27 cellular contexts compared by ENCODE assay signal in genomic region chr17:44988256-44988942, GRCh38. TPM values are rescaled to one million over a fixed set of nuclear protein-coding genes. Genes with fewer than 3 reads are reported as not detected.
DNase-seq lines count a peak whose midpoint lies in the region; ATAC-seq and TF ChIP-seq lines count a peak whose summit lies in the region.
"Had no signal": no experiment of that assay in that cellular context is flagged by ENCODE, and none has a peak within 500 bp of the region (broad histone marks: within the 10 kb centered on the region; RNA-seq: fewer than 3 reads in every experiment).

No MANE protein-coding gene starts in this region.

- no peak for TF ChIP-seq CTCF in body of pancreas (IDR thresholded peaks at IDR 0.05)
- no peak for TF ChIP-seq CTCF in dorsolateral prefrontal cortex (IDR thresholded peaks at IDR 0.05 in 54 of 56, conservative IDR thresholded peaks at IDR 0.05 in 2 of 56; ENCODE audit: low read depth in 1 of 56, partially characterized antibody in 56 of 56)

- no peak overlapping the region for H3K27ac Mint-ChIP-seq in stimulated activated naive CD8-positive, alpha-beta T cell treated with anti-CD3 and anti-CD28 coated beads, Interleukin-15, amount 100 ng/mL, for 72 hours
- H3K27ac Mint-ChIP-seq in memory B cell = no peak overlapping the region
- no peak overlapping the region for H3K27ac Mint-ChIP-seq in activated CD4-positive, alpha-beta memory T cell treated with anti-CD3 and anti-CD28 coated beads for 36 hours
- H3K27ac Mint-ChIP-seq: activated CD8-positive, alpha-beta T cell treated with anti-CD3 and anti-CD28 coated beads for 36 hours; dendritic cell treated with granulocyte-macrophage colony-stimulating factor and Interleukin-4, amounts not matched to agents 40 ng/mL and 50 ng/mL, for 4 days had no signal

- no peak for DNase-seq in stimulated activated naive CD8-positive, alpha-beta T cell treated with anti-CD3 and anti-CD28 coated beads, Interleukin-15, amount 100 ng/mL, for 72 hours
- no peak for DNase-seq in stimulated activated naive CD8-positive, alpha-beta T cell treated with anti-CD3 and anti-CD28 coated beads, Interleukin-15, Interleukin-2, amounts not matched to agents 100 U/mL and 50 U/mL, for 24 hours
- DNase-seq in body of pancreas = peak in 1 of 4 donors; percentile 23
- DNase-seq in memory B cell (ENCODE audit: low spot score in 2 of 2) = no peak
- no peak for DNase-seq in NOMO-1 treated with dmso at 0.1 percent for 144 hours (lab: John Stamatoyannopoulos, UW; ENCODE audit: unreplicated experiment)
- no peak for DNase-seq in effector CD4-positive, alpha-beta T cell
- DNase-seq in dorsolateral prefrontal cortex = no peak
- no peak for DNase-seq in activated CD4-positive, alpha-beta memory T cell treated with anti-CD3 and anti-CD28 coated beads for 36 hours
- DNase-seq: activated CD4-positive, CD25-positive, alpha-beta regulatory T cell; activated T-cell treated with anti-CD3 and anti-CD28 coated beads for 4 hours; COR-L47; GOT3; head of caudate nucleus; IMR-90; mucosa of descending colon; NCI-H1694; NCI-H2171 treated with DMSO at 0.1 percent for 48 hours; spleen; stimulated activated CD4-positive, alpha-beta T cell treated with anti-CD3 and anti-CD28 coated beads, Interleukin-4, amount 100 ng/mL, for 1 hour; stimulated activated naive CD4-positive, alpha-beta T cell; T-helper 9 cell; tibial artery had no signal

- H3K36me3 Mint-ChIP-seq in memory B cell = no peaks in the 10 kb centered on the region
- no peaks in the 10 kb centered on the region for H3K36me3 Mint-ChIP-seq in activated CD4-positive, alpha-beta memory T cell treated with anti-CD3 and anti-CD28 coated beads for 36 hours

- no peaks in the 10 kb centered on the region for H3K9me3 ChIP-seq in body of pancreas
- H3K9me3 ChIP-seq: mucosa of descending colon, neutrophil, spleen, tibial artery had no signal

- peak overlapping the region; percentile 25 to 59 for H3K4me3 Mint-ChIP-seq in stimulated activated naive CD8-positive, alpha-beta T cell treated with anti-CD3 and anti-CD28 coated beads, Interleukin-15, amount 100 ng/mL, for 72 hours
- H3K4me3 Mint-ChIP-seq in memory B cell = peak overlapping the region; percentile 10
- no peak overlapping the region for H3K4me3 Mint-ChIP-seq in activated CD4-positive, alpha-beta memory T cell treated with anti-CD3 and anti-CD28 coated beads for 36 hours
- H3K4me3 Mint-ChIP-seq: activated CD8-positive, alpha-beta T cell treated with anti-CD3 and anti-CD28 coated beads for 36 hours; dendritic cell treated with granulocyte-macrophage colony-stimulating factor and Interleukin-4, amounts not matched to agents 40 ng/mL and 50 ng/mL, for 4 days had no signal

- peak overlapping the region in 2 of 4 donors; percentile 9 to 30 for H3K27ac ChIP-seq in body of pancreas
- no peak overlapping the region for H3K27ac ChIP-seq in dorsolateral prefrontal cortex
- H3K27ac ChIP-seq: cardiac muscle cell, neutrophil, RWPE1, spleen, tibial artery had no signal

- H3K4me3 ChIP-seq in body of pancreas (no peak overlapping the region), dorsolateral prefrontal cortex (no peak overlapping the region)
- H3K4me3 ChIP-seq: cardiac muscle cell, mucosa of descending colon, tibial artery had no signal

- H3K9me3 Mint-ChIP-seq in stimulated activated naive CD8-positive, alpha-beta T cell treated with anti-CD3 and anti-CD28 coated beads, Interleukin-15, amount 100 ng/mL, for 72 hours = peaks cover 0 to 6% of the 10 kb centered on the region in 2 donors
- no peaks in the 10 kb centered on the region for H3K9me3 Mint-ChIP-seq in memory B cell
- H3K9me3 Mint-ChIP-seq in activated CD4-positive, alpha-beta memory T cell treated with anti-CD3 and anti-CD28 coated beads for 36 hours = no peaks in the 10 kb centered on the region
- H3K9me3 Mint-ChIP-seq: dendritic cell treated with granulocyte-macrophage colony-stimulating factor and Interleukin-4, amounts not matched to agents 40 ng/mL and 50 ng/mL, for 4 days had no signal

- no peaks in the 10 kb centered on the region for H3K36me3 ChIP-seq in body of pancreas (replicated peaks in 1 of 2; ENCODE audit: insufficient read depth in 1 of 2, low read depth in 2 of 2)
- H3K36me3 ChIP-seq: cardiac muscle cell, neutrophil, spleen, tibial artery had no signal

- H3K27me3 ChIP-seq in body of pancreas (no peaks in the 10 kb centered on the region), dorsolateral prefrontal cortex (peaks cover 0 to 28% (median 0%) of the 10 kb centered on the region in 45 donors)
- H3K27me3 ChIP-seq: cardiac muscle cell had no signal

- ATAC-seq in stimulated activated naive CD8-positive, alpha-beta T cell treated with anti-CD3 and anti-CD28 coated beads, Interleukin-15, amount 100 ng/mL, for 72 hours = no peak
- ATAC-seq in stimulated activated naive CD8-positive, alpha-beta T cell treated with anti-CD3 and anti-CD28 coated beads, Interleukin-15, Interleukin-2, amounts not matched to agents 100 U/mL and 50 U/mL, for 24 hours = no peak
- peak; percentile 66 for ATAC-seq in body of pancreas
- ATAC-seq in memory B cell (ENCODE audit: low read depth) = peak; percentile 47
- ATAC-seq: mucosa of descending colon had no signal

- intact Hi-C loops in body of pancreas (cut with DNase I) = no loop called here
- intact Hi-C loops in dorsolateral prefrontal cortex (cut with DNase I) = no loop called here
- intact Hi-C loops in activated CD4-positive, alpha-beta memory T cell treated with anti-CD3 and anti-CD28 coated beads for 36 hours (cut with micrococcal nuclease) = no loop called here

- no peak for TF ChIP-seq POLR2A in body of pancreas (IDR thresholded peaks at IDR 0.05)

- POLR2A ChIA-PET in activated CD4-positive, alpha-beta memory T cell treated with anti-CD3 and anti-CD28 coated beads for 36 hours (lab: Charles Lee) = no interaction called here

- 24 to 25% methylated on average over 9 to 27 of the region's 29 CpGs for WGBS in body of pancreas, 2 donors

- H3K4me1 Mint-ChIP-seq in stimulated activated naive CD8-positive, alpha-beta T cell treated with anti-CD3 and anti-CD28 coated beads, Interleukin-15, amount 100 ng/mL, for 72 hours = peaks cover 18% of the 10 kb centered on the region
- peaks cover 5% of the 10 kb centered on the region for H3K4me1 Mint-ChIP-seq in memory B cell
- H3K4me1 Mint-ChIP-seq in activated CD4-positive, alpha-beta memory T cell treated with anti-CD3 and anti-CD28 coated beads for 36 hours (ENCODE audit: low read depth) = no peaks in the 10 kb centered on the region

- H3K27me3 Mint-ChIP-seq in stimulated activated naive CD8-positive, alpha-beta T cell treated with anti-CD3 and anti-CD28 coated beads, Interleukin-15, amount 100 ng/mL, for 72 hours = peaks cover 54% of the 10 kb centered on the region
- peaks cover 30% of the 10 kb centered on the region for H3K27me3 Mint-ChIP-seq in memory B cell
- H3K27me3 Mint-ChIP-seq in activated CD4-positive, alpha-beta memory T cell treated with anti-CD3 and anti-CD28 coated beads for 36 hours = peaks cover 30% of the 10 kb centered on the region

- peaks cover 23% of the 10 kb centered on the region for H3K4me1 ChIP-seq in body of pancreas

- CTCF ChIA-PET in activated CD4-positive, alpha-beta memory T cell treated with anti-CD3 and anti-CD28 coated beads for 36 hours (lab: Charles Lee) = interaction anchor here (1.7 kb wide), 1 partner anchor 68 kb away, joined by 5 read pairs; no protein-coding TSS in a partner anchor

RNA-seq across cellular contexts. Expression of gene C1QL1, which starts 20.3 kb away (rescaled TPM):
- total RNA-seq in body of pancreas = 1 to 10 TPM; 2.3 to 2.9 TPM
- total RNA-seq in dorsolateral prefrontal cortex = 10 to 100 TPM in 118 of 120 experiments, 1 to 10 TPM in 2; 7.4 to 35.3 (median 19.6) TPM
- total RNA-seq in activated CD4-positive, alpha-beta memory T cell treated with anti-CD3 and anti-CD28 coated beads for 36 hours = under 1 TPM; 0.76 to 0.87 TPM
- total RNA-seq: activated CD8-positive, alpha-beta T cell treated with anti-CD3 and anti-CD28 coated beads for 36 hours had no signal

RNA-seq across cellular contexts. Expression of gene KIF18B, which starts 40.8 kb away (rescaled TPM):
- total RNA-seq in body of pancreas = under 1 TPM in 1 of 2 donors, not detected in 1; 0.26 TPM
- total RNA-seq in dorsolateral prefrontal cortex = 1 to 10 TPM in 5 of 120 experiments, under 1 TPM in 98, not detected in 17; 0.10 to 2.1 (median 0.33) TPM
- total RNA-seq in activated CD4-positive, alpha-beta memory T cell treated with anti-CD3 and anti-CD28 coated beads for 36 hours = 10 to 100 TPM; 36.2 to 42.9 TPM

Comparison
In these comparisons a context has a peak if more than half of its experiments do, and no peak if none do; other contexts are left out.
1. ATAC-seq: peak in body of pancreas (single experiment) and memory B cell (single experiment); none in stimulated activated naive CD8-positive, alpha-beta T cell treated with anti-CD3 and anti-CD28 coated beads, Interleukin-15, amount 100 ng/mL, for 72 hours (single experiment) and stimulated activated naive CD8-positive, alpha-beta T cell treated with anti-CD3 and anti-CD28 coated beads, Interleukin-15, Interleukin-2, amounts not matched to agents 100 U/mL and 50 U/mL, for 24 hours (single experiment).
2. RNA of gene KIF18B, which starts 40.8 kb away (total RNA-seq): 36.2 to 42.9 TPM in activated CD4-positive, alpha-beta memory T cell treated with anti-CD3 and anti-CD28 coated beads for 36 hours; 0.10 to 2.1 TPM in dorsolateral prefrontal cortex and 0.26 TPM in body of pancreas; every median in the first group is over 10 times any median in the second.